ENCODE assay signal across 2 cellular contexts in the genomic region with DNA sequence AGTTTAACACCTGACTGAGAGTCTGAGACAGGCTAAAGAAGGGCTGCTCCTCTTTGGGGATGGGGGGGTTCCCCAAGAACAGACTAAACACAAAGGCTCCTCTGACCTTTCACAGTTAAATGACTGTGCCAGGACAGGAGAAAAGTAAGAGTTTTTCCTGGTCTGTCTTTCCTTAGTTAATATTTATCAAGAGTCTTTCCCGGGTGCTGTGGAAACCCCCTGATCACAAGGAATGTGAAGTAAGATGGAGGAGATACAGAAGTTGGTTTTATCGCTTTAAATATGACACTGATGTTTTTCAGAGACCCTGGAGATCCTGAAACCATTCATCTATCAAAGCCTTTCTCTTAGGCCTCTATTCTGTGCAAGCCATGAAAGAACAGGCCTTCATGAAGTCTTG.
TF ChIP-seq lines count a peak whose summit lies in the region.

No MANE protein-coding gene starts in this region.

TF ChIP-seq in A549, 52 proteins besides CTCF, POLR2A, EP300 and RAD21:
- no peak for TF ChIP-seq HMGXB4 (CRISPR knock-in tag; IDR thresholded peaks at IDR 0.05; ENCODE audit: borderline replicate concordance)
- TF ChIP-seq, protein P1, sequence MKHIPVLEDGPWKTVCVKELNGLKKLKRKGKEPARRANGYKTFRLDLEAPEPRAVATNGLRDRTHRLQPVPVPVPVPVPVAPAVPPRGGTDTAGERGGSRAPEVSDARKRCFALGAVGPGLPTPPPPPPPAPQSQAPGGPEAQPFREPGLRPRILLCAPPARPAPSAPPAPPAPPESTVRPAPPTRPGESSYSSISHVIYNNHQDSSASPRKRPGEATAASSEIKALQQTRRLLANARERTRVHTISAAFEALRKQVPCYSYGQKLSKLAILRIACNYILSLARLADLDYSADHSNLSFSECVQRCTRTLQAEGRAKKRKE (CRISPR knock-in tag; IDR thresholded peaks at IDR 0.05; ENCODE audit: low read depth) = no peak
- TF ChIP-seq RNF2 (IDR thresholded peaks at IDR 0.05; ENCODE audit: borderline replicate concordance, low read depth) = no peak
- TF ChIP-seq NPAS2 (CRISPR knock-in tag; IDR thresholded peaks at IDR 0.05; ENCODE audit: borderline replicate concordance) = no peak
- TF ChIP-seq HDAC2 (IDR thresholded peaks at IDR 0.05) = no peak
- no peak for TF ChIP-seq ZNF302 (CRISPR knock-in tag; IDR thresholded peaks at IDR 0.05)
- TF ChIP-seq RCOR1 (IDR thresholded peaks at IDR 0.05; ENCODE audit: low read depth, low read length) = no peak
- no peak for TF ChIP-seq CBX2 (IDR thresholded peaks at IDR 0.05; ENCODE audit: borderline replicate concordance, low read depth)
- TF ChIP-seq ELK1 (IDR thresholded peaks at IDR 0.05; ENCODE audit: low read depth, low read length) = no peak
- TF ChIP-seq MAFK (IDR thresholded peaks at IDR 0.05; ENCODE audit: partially characterized antibody) = no peak
- TF ChIP-seq E2F6 (IDR thresholded peaks at IDR 0.05; ENCODE audit: borderline replicate concordance, low read depth) = no peak
- TF ChIP-seq CHD2 (IDR thresholded peaks at IDR 0.05; ENCODE audit: low read length, partially characterized antibody) = no peak
- no peak for TF ChIP-seq FOSB (CRISPR knock-in tag; IDR thresholded peaks at IDR 0.05)
- TF ChIP-seq HES2 (IDR thresholded peaks at IDR 0.05) = no peak
- no peak for TF ChIP-seq EHF (CRISPR knock-in tag; IDR thresholded peaks at IDR 0.05)
- no peak for TF ChIP-seq MYC (IDR thresholded peaks at IDR 0.05; ENCODE audit: borderline replicate concordance, low read length)
- no peak for TF ChIP-seq HOXB13 (CRISPR knock-in tag; IDR thresholded peaks at IDR 0.05; ENCODE audit: low read depth)
- TF ChIP-seq NFE2L2 (conservative IDR thresholded peaks at IDR 0.05; ENCODE audit: low read length) = no peak
- TF ChIP-seq, protein P2, sequence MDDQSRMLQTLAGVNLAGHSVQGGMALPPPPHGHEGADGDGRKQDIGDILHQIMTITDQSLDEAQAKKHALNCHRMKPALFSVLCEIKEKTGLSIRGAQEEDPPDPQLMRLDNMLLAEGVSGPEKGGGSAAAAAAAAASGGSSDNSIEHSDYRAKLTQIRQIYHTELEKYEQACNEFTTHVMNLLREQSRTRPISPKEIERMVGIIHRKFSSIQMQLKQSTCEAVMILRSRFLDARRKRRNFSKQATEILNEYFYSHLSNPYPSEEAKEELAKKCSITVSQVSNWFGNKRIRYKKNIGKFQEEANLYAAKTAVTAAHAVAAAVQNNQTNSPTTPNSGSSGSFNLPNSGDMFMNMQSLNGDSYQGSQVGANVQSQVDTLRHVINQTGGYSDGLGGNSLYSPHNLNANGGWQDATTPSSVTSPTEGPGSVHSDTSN (IDR thresholded peaks at IDR 0.05) = no peak
- TF ChIP-seq SMC3 (IDR thresholded peaks at IDR 0.05) = no peak

TF ChIP-seq in SK-N-SH, 30 proteins besides CTCF, POLR2A, EP300 and RAD21:
- no peak for TF ChIP-seq FOXM1 (IDR thresholded peaks at IDR 0.05; ENCODE audit: low read depth)
- no peak for TF ChIP-seq RFX5 (IDR thresholded peaks at IDR 0.05; ENCODE audit: low read length)
- no peak for TF ChIP-seq GATA2 (CRISPR knock-in tag; IDR thresholded peaks at IDR 0.05)
- TF ChIP-seq IRF3 (IDR thresholded peaks at IDR 0.05; ENCODE audit: low read depth, low read length) = no peak
- TF ChIP-seq CHD2 (IDR thresholded peaks at IDR 0.05; ENCODE audit: low read length, partially characterized antibody) = no peak
- no peak for TF ChIP-seq REST (IDR thresholded peaks at IDR 0.05; ENCODE audit: low read depth, low read length)
- TF ChIP-seq POLR2AphosphoS5 (IDR thresholded peaks at IDR 0.05; ENCODE audit: low read depth, low read length) = no peak
- TF ChIP-seq, protein P2 (IDR thresholded peaks at IDR 0.05) = no peak
- no peak for TF ChIP-seq EZH2phosphoT487 (IDR thresholded peaks at IDR 0.05; ENCODE audit: borderline replicate concordance, low read depth)
- TF ChIP-seq RCOR1 (IDR thresholded peaks at IDR 0.05; ENCODE audit: low read length) = no peak
- no peak for TF ChIP-seq SIN3A (IDR thresholded peaks at IDR 0.05; ENCODE audit: borderline replicate concordance, low read depth, low read length)
- TF ChIP-seq, protein P3, sequence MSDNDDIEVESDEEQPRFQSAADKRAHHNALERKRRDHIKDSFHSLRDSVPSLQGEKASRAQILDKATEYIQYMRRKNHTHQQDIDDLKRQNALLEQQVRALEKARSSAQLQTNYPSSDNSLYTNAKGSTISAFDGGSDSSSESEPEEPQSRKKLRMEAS (IDR thresholded peaks at IDR 0.05; ENCODE audit: low read depth) = no peak
- TF ChIP-seq, protein P4, sequence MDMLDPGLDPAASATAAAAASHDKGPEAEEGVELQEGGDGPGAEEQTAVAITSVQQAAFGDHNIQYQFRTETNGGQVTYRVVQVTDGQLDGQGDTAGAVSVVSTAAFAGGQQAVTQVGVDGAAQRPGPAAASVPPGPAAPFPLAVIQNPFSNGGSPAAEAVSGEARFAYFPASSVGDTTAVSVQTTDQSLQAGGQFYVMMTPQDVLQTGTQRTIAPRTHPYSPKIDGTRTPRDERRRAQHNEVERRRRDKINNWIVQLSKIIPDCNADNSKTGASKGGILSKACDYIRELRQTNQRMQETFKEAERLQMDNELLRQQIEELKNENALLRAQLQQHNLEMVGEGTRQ (IDR thresholded peaks at IDR 0.05; ENCODE audit: borderline replicate concordance, low read depth, low read length) = no peak
